ENCODE assay signal across 8 cellular contexts in genomic region chr22:21735198-21736083, GRCh38. TPM values are rescaled to one million over a fixed set of nuclear protein-coding genes. Genes with fewer than 3 reads are reported as not detected.
DNase-seq lines count a peak whose midpoint lies in the region; ATAC-seq and TF ChIP-seq lines count a peak whose summit lies in the region.

A gene with protein sequence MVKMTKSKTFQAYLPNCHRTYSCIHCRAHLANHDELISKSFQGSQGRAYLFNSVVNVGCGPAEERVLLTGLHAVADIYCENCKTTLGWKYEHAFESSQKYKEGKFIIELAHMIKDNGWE (minus strand): TSS chr22:21735794. CDS start chr22:21710744, 25,050 bp downstream.

- peak within 1 kb of the TSS; percentile 80 for H3K4me3 Mint-ChIP-seq in activated CD4-positive, alpha-beta memory T cell treated with anti-CD3 and anti-CD28 coated beads for 36 hours

- H3K4me1 ChIP-seq in right lobe of liver: peaks cover 0 to 4% (median 0%) of the 10 kb centered on the region in 4 donors

- peak; percentile 97 for TF ChIP-seq POLR2A in right lobe of liver (IDR thresholded peaks at IDR 0.05)

- H3K27ac ChIP-seq in C4-2B (peak within 1 kb of the TSS; percentile 60), dorsolateral prefrontal cortex (peak within 1 kb of the TSS in 57 of 59 donors; percentile 18 to 91 (median 79)), right lobe of liver (peak within 1 kb of the TSS; percentile 27 to 79 (median 43))

- H3K4me1 Mint-ChIP-seq in activated CD4-positive, alpha-beta memory T cell treated with anti-CD3 and anti-CD28 coated beads for 36 hours (ENCODE audit: low read depth): peaks cover 13% of the 10 kb centered on the region

- DNase-seq in NCI-H82 (lab: John Stamatoyannopoulos, UW): peak; percentile 87
- DNase-seq in activated CD4-positive, alpha-beta memory T cell treated with anti-CD3 and anti-CD28 coated beads for 36 hours: peak; percentile 95
- peak; percentile 92 to 99 (median 96) for DNase-seq in dorsolateral prefrontal cortex
- peak; percentile 98 to 99 (median 98) for DNase-seq in right lobe of liver
- DNase-seq in stimulated activated CD4-positive, alpha-beta T cell treated with anti-CD3 and anti-CD28 coated beads, Interleukin-4, amount 100 ng/mL, for 1 hour: peak; percentile 94

- H3K4me3 ChIP-seq in dorsolateral prefrontal cortex (peak within 1 kb of the TSS; percentile 56 to 92 (median 77)), right lobe of liver (peak within 1 kb of the TSS; percentile 59 to 78 (median 68))

- H3K27me3 Mint-ChIP-seq in activated CD4-positive, alpha-beta memory T cell treated with anti-CD3 and anti-CD28 coated beads for 36 hours: peaks cover 1% of the 10 kb centered on the region

- TF ChIP-seq CTCF in C4-2B (conservative IDR thresholded peaks at IDR 0.05): no peak
- peak in 12 of 56 donors; percentile 3 to 50 (median 20) for TF ChIP-seq CTCF in dorsolateral prefrontal cortex (IDR thresholded peaks at IDR 0.05 in 54 of 56, conservative IDR thresholded peaks at IDR 0.05 in 2 of 56; ENCODE audit: low read depth in 1 of 56, partially characterized antibody in 56 of 56)
- no peak for TF ChIP-seq CTCF in right lobe of liver (IDR thresholded peaks at IDR 0.05)

- intact Hi-C loops in activated CD4-positive, alpha-beta memory T cell treated with anti-CD3 and anti-CD28 coated beads for 36 hours (cut with micrococcal nuclease): loop anchor here (1.0 to 5.0 kb wide), 4 partner anchors 31 to 83 kb away; no protein-coding TSS in a partner anchor
- intact Hi-C loops in dorsolateral prefrontal cortex (cut with DNase I): loop anchor here (1.0 to 5.0 kb wide), 6 partner anchors 22 to 217 kb away; partner anchors contain the start of genes MAPK1 (in 2 of the 2) and PPM1F (in 1 of the 2)
- intact Hi-C loops in right lobe of liver (cut with DNase I): loop anchor here in 1 of 2 donors (10.0 kb wide), 1 partner anchor 199 kb away; no protein-coding TSS in a partner anchor

- peak within 1 kb of the TSS; percentile 49 for H3K27ac Mint-ChIP-seq in activated CD4-positive, alpha-beta memory T cell treated with anti-CD3 and anti-CD28 coated beads for 36 hours

- H3K27me3 ChIP-seq in dorsolateral prefrontal cortex: no peaks in the 10 kb centered on the region
- H3K27me3 ChIP-seq in right lobe of liver: no peaks in the 10 kb centered on the region

- POLR2A ChIA-PET in activated CD4-positive, alpha-beta memory T cell treated with anti-CD3 and anti-CD28 coated beads for 36 hours (lab: Charles Lee): interaction anchor here (0.6 to 1.8 kb wide), 6 partner anchors 16 to 141 kb away, joined by 3 to 6 read pairs (median 3); partner anchors contain the start of genes MAPK1 and PPIL2

- no peaks in the 10 kb centered on the region for H3K9me3 Mint-ChIP-seq in activated CD4-positive, alpha-beta memory T cell treated with anti-CD3 and anti-CD28 coated beads for 36 hours

- ATAC-seq in GM19372 (IDR thresholded peaks at IDR 0.05; ENCODE audit: low read depth, unreplicated experiment): peak; percentile 84
- ATAC-seq in HG03521 (IDR thresholded peaks at IDR 0.05; ENCODE audit: unreplicated experiment): peak; percentile 88
- ATAC-seq in right lobe of liver: peak; percentile 93 to 96 (median 95)

- no peaks in the 10 kb centered on the region for H3K9me3 ChIP-seq in right lobe of liver

- no peaks in the 10 kb centered on the region for H3K36me3 Mint-ChIP-seq in activated CD4-positive, alpha-beta memory T cell treated with anti-CD3 and anti-CD28 coated beads for 36 hours

- CTCF ChIA-PET in activated CD4-positive, alpha-beta memory T cell treated with anti-CD3 and anti-CD28 coated beads for 36 hours (lab: Charles Lee): interaction anchor here (0.6 to 2.3 kb wide), 7 partner anchors 9 to 217 kb away, joined by 3 to 13 read pairs (median 3); partner anchors contain the start of genes PPM1F and YDJC

- WGBS in right lobe of liver (ENCODE audit: insufficient coverage, low coverage, low lambda C conversion rate, missing lambda C conversion rate): 2% methylated on average over 10 of the region's 102 CpGs

- H3K36me3 ChIP-seq in right lobe of liver: no peaks in the 10 kb centered on the region

RNA-seq across cellular contexts. Expression of the gene that starts here (rescaled TPM):
- total RNA-seq in activated CD4-positive, alpha-beta memory T cell treated with anti-CD3 and anti-CD28 coated beads for 36 hours: 1 to 10 TPM; 1.6 to 1.8 TPM
- 10 to 100 TPM; 16.4 to 47.2 (median 29.4) TPM for total RNA-seq in dorsolateral prefrontal cortex
- 10 to 100 TPM in 1 of 6 experiments, 1 to 10 TPM in 5; 1.0 to 11.2 (median 2.7) TPM for total RNA-seq in right lobe of liver

Comparison
In these comparisons a context has a peak if more than half of its experiments do, and no peak if none do; other contexts are left out.
1. Peak in every context shown above with its lines: DNase-seq, ATAC-seq, H3K4me3 ChIP-seq and H3K27ac ChIP-seq.